ENCODE assay signal across 8 cellular contexts in the genomic region with DNA sequence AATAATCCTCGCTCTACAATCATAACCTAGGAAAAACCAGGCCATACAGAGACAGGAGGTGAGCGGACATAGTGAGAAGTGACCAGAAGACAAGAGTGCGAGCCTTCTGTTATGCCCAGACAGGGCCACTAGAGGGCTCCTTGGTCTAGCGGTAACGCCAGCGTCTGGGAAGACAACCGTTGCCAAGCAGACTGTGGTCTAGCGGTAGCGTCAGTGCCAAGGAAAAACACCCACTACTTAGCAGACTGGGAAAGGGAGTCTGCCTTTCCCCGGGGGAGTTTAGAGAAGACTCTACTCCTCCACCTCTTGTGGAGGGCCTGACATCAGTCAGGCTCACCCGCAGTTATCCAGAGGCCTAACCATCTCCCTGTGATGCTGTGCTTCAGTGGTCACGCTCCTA. TPM values are rescaled to one million over a fixed set of nuclear protein-coding genes. Genes with fewer than 3 reads are reported as not detected.
A peak's percentile ranks its signal among the peaks of the same experiment; 100 is the strongest.
DNase-seq lines count a peak whose midpoint lies in the region; ATAC-seq, FAIRE-seq and TF ChIP-seq lines count a peak whose summit lies in the region.
"Not testable (repeated sequence)": the region's sequence is repeated elsewhere in the genome, so short reads cannot be mapped to it uniquely, and the experiment has no call there.

No MANE protein-coding gene starts in this region.

- POLR2A ChIA-PET in WTC11 (lab: Charles Lee) = interaction anchor here (0.6 kb wide), 1 partner anchor 50 kb away, joined by 3 read pairs; no protein-coding TSS in a partner anchor

- not testable (repeated sequence) for H3K4me3 Mint-ChIP-seq in WTC11

- H3K9me3 ChIP-seq in mucosa of descending colon = peaks cover 14% of the 10 kb centered on the region

- not testable (repeated sequence) for H3K36me3 ChIP-seq in mucosa of descending colon (ENCODE audit: low read depth)

- peaks cover 71% of the 10 kb centered on the region for H3K9me3 Mint-ChIP-seq in WTC11

- intact Hi-C loops in mucosa of descending colon (cut with DNase I, micrococcal nuclease) = not testable (repeated sequence)

- H3K4me1 Mint-ChIP-seq in WTC11 = not testable (repeated sequence)

- TF ChIP-seq CTCF in AG09309 (IDR thresholded peaks at IDR 0.05; ENCODE audit: control insufficient read depth, insufficient read depth, low read depth, low read length, missing control alignments) (peak; percentile 61), WTC11 (IDR thresholded peaks at IDR 0.05) (peak; percentile 63), mucosa of descending colon (IDR thresholded peaks at IDR 0.05) (peak; percentile 57)

- H3K27ac Mint-ChIP-seq in WTC11 = not testable (repeated sequence)

- H3K4me1 ChIP-seq in mucosa of descending colon (ENCODE audit: low read depth) = not testable (repeated sequence)

- not testable (repeated sequence) for ATAC-seq in WTC11, mucosa of descending colon

- H3K4me3 ChIP-seq in AG09309 (ENCODE audit: control insufficient read depth, low read depth, low read length); mucosa of descending colon: not testable (repeated sequence)

- CTCF ChIA-PET in WTC11 (lab: Charles Lee) = interaction anchor here (0.7 to 2.5 kb wide), 6 partner anchors 12 to 413 kb away, joined by 3 to 8 read pairs (median 6); no protein-coding TSS in a partner anchor

- peak; percentile 21 for DNase-seq in AG09309 (ENCODE audit: low read depth)
- DNase-seq in GM18507 (ENCODE audit: extremely low spot score, insufficient read length, low read depth) = not testable (repeated sequence)
- peak; percentile 6 to 57 for DNase-seq in NCI-H524 (lab: John Stamatoyannopoulos, UW)
- DNase-seq in WTC11 (ENCODE audit: low spot score) = peak; percentile 83
- peak; percentile 5 for DNase-seq in activated naive CD8-positive, alpha-beta T cell treated with anti-CD3 and anti-CD28 coated beads, Interleukin-2, amount 50 U/mL, for 16 hours (ENCODE audit: low read depth, low spot score)
- peak; percentile 35 for DNase-seq in fibroblast of the conjunctiva (ENCODE audit: low read depth)
- peak in 2 of 3 donors; percentile 62 to 63 for DNase-seq in mucosa of descending colon
- DNase-seq in stimulated activated CD4-positive, alpha-beta T cell treated with anti-CD3 and anti-CD28 coated beads, Interleukin-4, amount 100 ng/mL, for 24 hours = peak; percentile 57

- peaks cover 30% of the 10 kb centered on the region for H3K36me3 Mint-ChIP-seq in WTC11

- peak; percentile 49 for FAIRE-seq in GM18507 (lab: Jason Lieb, UNC)

- peaks cover 17% of the 10 kb centered on the region for H3K27me3 Mint-ChIP-seq in WTC11 (ENCODE audit: low read depth)

TF ChIP-seq in WTC11, 78 proteins besides CTCF, POLR2A, EP300 and RAD21:
- 0 out of 2 replicates have a peak, but pooled peaks have one; percentile 36 for TF ChIP-seq SP1 (CRISPR knock-in tag; conservative IDR thresholded peaks at IDR 0.05)

RNA-seq across cellular contexts. Expression of gene SLC6A16, which starts 58.6 kb away (rescaled TPM):
- 1.5 to 2.2 TPM (median 2.1 TPM) in 3 replicates for total RNA-seq in WTC11 (2021)
- 1 to 10 TPM in 1 of 3 donors, under 1 TPM in 2; 0.36 to 3.7 (median 0.52) TPM for total RNA-seq in mucosa of descending colon
